Comparison of ENCODE assay signal across 2 cellular contexts in the genomic region with DNA sequence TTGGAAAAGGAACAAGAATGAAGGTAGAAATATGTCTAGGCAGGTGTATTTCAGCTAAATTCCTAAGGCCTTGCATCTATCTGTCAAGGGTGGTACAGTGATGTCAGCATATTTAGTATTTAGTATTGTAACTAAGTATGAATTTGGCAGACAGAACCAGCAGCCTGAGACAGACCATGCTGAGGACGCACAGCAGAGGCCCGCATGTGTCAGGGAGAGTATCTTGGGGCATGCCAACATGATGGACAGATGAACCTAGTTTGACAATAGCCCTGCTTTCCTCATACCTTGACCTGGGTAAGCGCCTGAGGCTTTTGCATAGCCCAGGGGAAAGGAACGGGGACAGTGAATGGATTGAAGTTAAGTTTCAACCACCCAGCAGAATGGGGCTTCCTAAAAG.
TF ChIP-seq lines count a peak whose summit lies in the region.

No MANE protein-coding gene starts in this region.

TF ChIP-seq in HepG2, 621 proteins besides CTCF, POLR2A, EP300 and RAD21:
- no peak for TF ChIP-seq ZNF136 (CRISPR knock-in tag; IDR thresholded peaks at IDR 0.05; ENCODE audit: low read depth)
- no peak for TF ChIP-seq ZNF816 (CRISPR knock-in tag; IDR thresholded peaks at IDR 0.05; ENCODE audit: borderline replicate concordance)
- TF ChIP-seq ZNF234 (CRISPR knock-in tag; conservative IDR thresholded peaks at IDR 0.05): no peak
- TF ChIP-seq THAP9 (CRISPR knock-in tag; IDR thresholded peaks at IDR 0.05; ENCODE audit: borderline replicate concordance): no peak
- TF ChIP-seq, protein P1, sequence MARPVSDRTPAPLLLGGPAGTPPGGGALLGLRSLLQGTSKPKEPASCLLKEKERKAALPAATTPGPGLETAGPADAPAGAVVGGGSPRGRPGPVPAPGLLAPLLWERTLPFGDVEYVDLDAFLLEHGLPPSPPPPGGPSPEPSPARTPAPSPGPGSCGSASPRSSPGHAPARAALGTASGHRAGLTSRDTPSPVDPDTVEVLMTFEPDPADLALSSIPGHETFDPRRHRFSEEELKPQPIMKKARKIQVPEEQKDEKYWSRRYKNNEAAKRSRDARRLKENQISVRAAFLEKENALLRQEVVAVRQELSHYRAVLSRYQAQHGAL (CRISPR knock-in tag; IDR thresholded peaks at IDR 0.05; ENCODE audit: not compliant biosample characterization): no peak
- TF ChIP-seq PCBP1 (IDR thresholded peaks at IDR 0.05; ENCODE audit: borderline replicate concordance, low read depth, low read length): no peak
- peak; percentile 45; the same call in 1 of the 2 replicates for TF ChIP-seq MAFF (IDR thresholded peaks at IDR 0.05; ENCODE audit: low read depth, low read length)
- no peak for TF ChIP-seq ZNF776 (CRISPR knock-in tag; IDR thresholded peaks at IDR 0.05)
- TF ChIP-seq CBX2 (IDR thresholded peaks at IDR 0.05; ENCODE audit: low read depth, low read length): no peak
- no peak for TF ChIP-seq CBX2 (CRISPR knock-in tag; IDR thresholded peaks at IDR 0.05; ENCODE audit: low read depth)
- TF ChIP-seq MAFK (conservative IDR thresholded peaks at IDR 0.05 in 1 of 2, IDR thresholded peaks at IDR 0.05 in 1 of 2; ENCODE audit: low read length in 2 of 2): peak; percentile 49 to 51; a peak in 3 of 4 replicates
- no peak for TF ChIP-seq HMGXB3 (CRISPR knock-in tag; IDR thresholded peaks at IDR 0.05; ENCODE audit: borderline replicate concordance)
- no peak for TF ChIP-seq NR2F2 (IDR thresholded peaks at IDR 0.05; ENCODE audit: borderline replicate concordance, low read depth)

TF ChIP-seq in A549, 52 proteins besides CTCF, POLR2A, EP300 and RAD21:
- no peak for TF ChIP-seq ZNF302 (CRISPR knock-in tag; IDR thresholded peaks at IDR 0.05)
- TF ChIP-seq MAFK (IDR thresholded peaks at IDR 0.05; ENCODE audit: partially characterized antibody): peak; percentile 41
